In the genomic region with DNA sequence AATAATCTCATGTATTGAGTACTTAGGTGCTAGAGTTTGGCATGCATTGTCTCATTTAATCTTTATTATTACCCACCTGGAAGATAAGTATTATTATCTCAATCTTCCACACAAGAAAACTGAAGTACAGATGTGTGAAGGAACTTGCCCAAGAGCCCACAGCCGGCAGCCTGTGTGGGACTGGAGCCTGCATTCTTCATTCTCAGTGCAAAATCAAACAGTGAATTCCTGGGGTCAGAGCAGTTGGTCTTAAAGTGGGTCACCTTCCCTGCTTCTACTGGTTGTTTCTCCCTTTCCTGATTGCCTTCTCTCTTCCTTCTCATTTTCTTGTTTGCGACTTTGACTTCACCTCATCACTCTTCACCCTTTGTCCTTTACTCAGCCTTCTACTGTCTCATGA, we compare ENCODE assay signal across 21 cellular contexts.
DNase-seq lines count a peak whose midpoint lies in the region; ATAC-seq and TF ChIP-seq lines count a peak whose summit lies in the region.
"Had no signal": no experiment of that assay in that cellular context is flagged by ENCODE, and none has a peak within 500 bp of the region (broad histone marks: within the 10 kb centered on the region; RNA-seq: fewer than 3 reads in every experiment).

No MANE protein-coding gene starts in this region.

- H3K36me3 ChIP-seq in iPS-15b (ENCODE audit: control insufficient read depth, insufficient read depth, low read length), result no peaks in the 10 kb centered on the region
- no peaks in the 10 kb centered on the region for H3K36me3 ChIP-seq in upper lobe of right lung
- H3K36me3 ChIP-seq: BLaER1, MG63 had no signal

- H3K79me2 ChIP-seq in H9 (ENCODE audit: insufficient read depth, low read length), result no peaks in the 10 kb centered on the region

- no peak overlapping the region for H4K5ac ChIP-seq in H9 (ENCODE audit: insufficient read length, low read depth, low read length)

- no peaks in the 10 kb centered on the region for H3K79me1 ChIP-seq in H9 (ENCODE audit: insufficient read depth, low read depth, low read length, poor library complexity, severe bottlenecking)

- no peak overlapping the region for H3K4me3 Mint-ChIP-seq in H9
- peak overlapping the region; percentile 85 for H3K4me3 Mint-ChIP-seq in WTC11
- H3K4me3 Mint-ChIP-seq in type B pancreatic cell, result peak overlapping the region; percentile 10
- H3K4me3 Mint-ChIP-seq: CD4-positive, alpha-beta T cell had no signal

- no peak overlapping the region for H2AFZ ChIP-seq in H9 (ENCODE audit: low read length)
- H2AFZ ChIP-seq: PC-9 had no signal

- no peak overlapping the region for H4K8ac ChIP-seq in H9 (replicated peaks; ENCODE audit: insufficient read length, low read depth, low read length)

- H3K27ac Mint-ChIP-seq in H9, result no peak overlapping the region
- H3K27ac Mint-ChIP-seq in WTC11, result peak overlapping the region; percentile 12; the same call in 1 of the 2 replicates
- no peak overlapping the region for H3K27ac Mint-ChIP-seq in type B pancreatic cell
- H3K27ac Mint-ChIP-seq: CD4-positive, alpha-beta T cell had no signal

- no CpG with 5 or more reads among the region's 2 CpGs for WGBS in H9 (ENCODE audit: extremely low coverage, insufficient read length, low lambda C conversion rate)

- no peak overlapping the region for H3K14ac ChIP-seq in H9 (ENCODE audit: insufficient read depth, low read length)

- no peak overlapping the region for H3T11ph ChIP-seq in H9 (ENCODE audit: low read length)

- H3K9me3 ChIP-seq in H9 (ENCODE audit: control insufficient read depth, low read depth, low read length) (no peaks in the 10 kb centered on the region), iPS-15b (ENCODE audit: control insufficient read depth, insufficient read depth, low read length) (no peaks in the 10 kb centered on the region), upper lobe of right lung (no peaks in the 10 kb centered on the region)
- H3K9me3 ChIP-seq: BLaER1, MG63 had no signal

- H4K91ac ChIP-seq in H9 (ENCODE audit: insufficient read length, low read depth, low read length), result no peak overlapping the region

- CTCF ChIA-PET in WTC11 (lab: Charles Lee), result interaction anchor here (0.7 to 2.4 kb wide), 9 partner anchors 12 to 516 kb away, joined by 3 to 10 read pairs (median 6); no protein-coding TSS in a partner anchor

- no peak overlapping the region for H3K56ac ChIP-seq in H9 (ENCODE audit: insufficient read length, low read depth, low read length)

- H3K36me3 Mint-ChIP-seq in H9 (ENCODE audit: insufficient read depth in 1 of 3, low read depth in 3 of 3), result peaks cover 0 to 4% (median 3%) of the 10 kb centered on the region in 3 experiments; a peak in 2 of 7 replicates
- H3K36me3 Mint-ChIP-seq in WTC11, result peaks cover 12% of the 10 kb centered on the region
- H3K36me3 Mint-ChIP-seq in type B pancreatic cell, result no peaks in the 10 kb centered on the region

- POLR2A ChIA-PET in WTC11 (lab: Charles Lee), result interaction anchor here (1.1 kb wide), 1 partner anchor 11 kb away, joined by 3 read pairs; no protein-coding TSS in a partner anchor

- no peak overlapping the region for H2BK15ac ChIP-seq in H9 (ENCODE audit: low read depth, low read length)

- H3K9me3 Mint-ChIP-seq in H9 (peaks cover 0 to 3% of the 10 kb centered on the region in 2 experiments; a peak in 1 of 5 replicates), WTC11 (peaks cover 12% of the 10 kb centered on the region), type B pancreatic cell (no peaks in the 10 kb centered on the region)

- no peak overlapping the region for H2BK5ac ChIP-seq in H9 (ENCODE audit: insufficient read length, low read length)

- DNase-seq in H9 (no peak), WTC11 (ENCODE audit: low spot score) (no peak), type B pancreatic cell (ENCODE audit: extremely low spot score, unreplicated experiment) (no peak), NCI-H524 (lab: John Stamatoyannopoulos, UW) (no peak), upper lobe of right lung (no peak)
- no peak for DNase-seq in activated CD4-positive, alpha-beta T cell treated with anti-CD3 and anti-CD28 coated beads for 4 hours
- DNase-seq: CD4-positive, alpha-beta T cell; DND-41; HCEC 1CT; MG63; NCI-H1417; NCI-H187; NCI-H2107; NCI-H446 treated with DMSO at 0.1 percent for 48 hours; PC-9; SHP77 treated with DMSO at 0.1 percent for 48 hours had no signal

- TF ChIP-seq CTCF in H9 (conservative IDR thresholded peaks at IDR 0.05) (no peak), WTC11 (IDR thresholded peaks at IDR 0.05) (no peak), type B pancreatic cell (conservative IDR thresholded peaks at IDR 0.05) (no peak), upper lobe of right lung (IDR thresholded peaks at IDR 0.05) (no peak)

- H3K4me2 ChIP-seq in H9 (ENCODE audit: insufficient read depth, insufficient read length, low read length), result peak overlapping the region; percentile 63
- H3K4me2 ChIP-seq: BLaER1, PC-9 had no signal

- no peak overlapping the region for H2BK20ac ChIP-seq in H9 (ENCODE audit: low read depth, low read length, poor library complexity, severe bottlenecking)

- H3K27me3 Mint-ChIP-seq in H9 (ENCODE audit: low read depth) (no peaks in the 10 kb centered on the region), WTC11 (ENCODE audit: low read depth) (no peaks in the 10 kb centered on the region), type B pancreatic cell (peaks cover 4% of the 10 kb centered on the region)

- peak overlapping the region; percentile 78 for H3K4me3 ChIP-seq in iPS-15b (ENCODE audit: low read depth, low read length)
- H3K4me3 ChIP-seq in upper lobe of right lung, result no peak overlapping the region
- H3K4me3 ChIP-seq: BLaER1, K562, MG63, PC-9 had no signal

- intact Hi-C loops in upper lobe of right lung (cut with DNase I), result no loop called here

- H3K9ac ChIP-seq in H9 (ENCODE audit: extremely low read depth, insufficient read length, low read length) (no peak overlapping the region), iPS-15b (ENCODE audit: low read depth, low read length) (peak overlapping the region; percentile 24)
- H3K9ac ChIP-seq: BLaER1 had no signal

- H2BK120ac ChIP-seq in H9 (ENCODE audit: low read depth, low read length, poor library complexity, severe bottlenecking), result no peak overlapping the region

- ATAC-seq in WTC11 (no peak), upper lobe of right lung (no peak)
- ATAC-seq: K562, SK-N-SH treated with all-trans-retinoic acid at 6 μM for 48 hours had no signal

- no peak overlapping the region for H2BK12ac ChIP-seq in H9 (ENCODE audit: insufficient read length, low read depth, low read length)

- H3K23ac ChIP-seq in H9 (ENCODE audit: insufficient read length, low read depth, low read length), result no peak overlapping the region

- H3K4me1 Mint-ChIP-seq in H9 (peaks cover 40 to 42% of the 10 kb centered on the region in 2 experiments), WTC11 (peaks cover 61% of the 10 kb centered on the region), type B pancreatic cell (ENCODE audit: unreplicated experiment) (peaks cover 16% of the 10 kb centered on the region)

- no peak overlapping the region for H2AK5ac ChIP-seq in H9 (ENCODE audit: insufficient read length, low read length)

- no peaks in the 10 kb centered on the region for H3K27me3 ChIP-seq in H9 (ENCODE audit: insufficient read depth, low read length)
- H3K27me3 ChIP-seq in iPS-15b (ENCODE audit: control insufficient read depth, insufficient read depth, low read length), result no peaks in the 10 kb centered on the region
- H3K27me3 ChIP-seq in upper lobe of right lung, result no peaks in the 10 kb centered on the region
- H3K27me3 ChIP-seq: BLaER1, MG63 had no signal

- no peak overlapping the region for H3K4ac ChIP-seq in H9 (ENCODE audit: low read depth, low read length)

- peaks cover 3% of the 10 kb centered on the region for H3K23me2 ChIP-seq in H9 (ENCODE audit: insufficient read length, low read depth, low read length, poor library complexity, severe bottlenecking)

- no peak overlapping the region for H3K27ac ChIP-seq in H9 (ENCODE audit: insufficient read length, low read depth, low read length)
- H3K27ac ChIP-seq in upper lobe of right lung, result no peak overlapping the region
- H3K27ac ChIP-seq: BLaER1, PC-9, RWPE1 had no signal

- H3K4me1 ChIP-seq in H9 (ENCODE audit: insufficient read depth, low read length) (peaks cover 2% of the 10 kb centered on the region; the same call in 1 of the 2 replicates), iPS-15b (ENCODE audit: control insufficient read depth, insufficient read depth, low read length) (peaks cover 25% of the 10 kb centered on the region), upper lobe of right lung (no peaks in the 10 kb centered on the region)
- H3K4me1 ChIP-seq: BLaER1 had no signal

- H3K18ac ChIP-seq in H9 (ENCODE audit: insufficient read length, low read depth, low read length), result no peak overlapping the region

- H4K20me1 ChIP-seq in H9 (ENCODE audit: control insufficient read depth, insufficient read depth, insufficient read length), result no peaks in the 10 kb centered on the region
- H4K20me1 ChIP-seq: BLaER1 had no signal

TF ChIP-seq in WTC11, 78 proteins besides CTCF, POLR2A, EP300 and RAD21 (continues in another document):
- TF ChIP-seq PRRX2 (CRISPR knock-in tag; IDR thresholded peaks at IDR 0.05), result no peak
- no peak for TF ChIP-seq ETV6 (CRISPR knock-in tag; IDR thresholded peaks at IDR 0.05)
- no peak for TF ChIP-seq GABPB1 (CRISPR knock-in tag; IDR thresholded peaks at IDR 0.05)
- no peak for TF ChIP-seq GTF2I (CRISPR knock-in tag; conservative IDR thresholded peaks at IDR 0.05)
- no peak for TF ChIP-seq GRHL2 (CRISPR knock-in tag; IDR thresholded peaks at IDR 0.05; ENCODE audit: insufficient replicate concordance, severe bottlenecking)

Comparison
In these comparisons a context has a peak if more than half of its experiments do, and no peak if none do; other contexts are left out.
1. H3K4me3 Mint-ChIP-seq: peak in WTC11 (single experiment) and type B pancreatic cell (single experiment); none in H9 (0 of 2).